8 cellular contexts compared by ENCODE assay signal in the genomic region with DNA sequence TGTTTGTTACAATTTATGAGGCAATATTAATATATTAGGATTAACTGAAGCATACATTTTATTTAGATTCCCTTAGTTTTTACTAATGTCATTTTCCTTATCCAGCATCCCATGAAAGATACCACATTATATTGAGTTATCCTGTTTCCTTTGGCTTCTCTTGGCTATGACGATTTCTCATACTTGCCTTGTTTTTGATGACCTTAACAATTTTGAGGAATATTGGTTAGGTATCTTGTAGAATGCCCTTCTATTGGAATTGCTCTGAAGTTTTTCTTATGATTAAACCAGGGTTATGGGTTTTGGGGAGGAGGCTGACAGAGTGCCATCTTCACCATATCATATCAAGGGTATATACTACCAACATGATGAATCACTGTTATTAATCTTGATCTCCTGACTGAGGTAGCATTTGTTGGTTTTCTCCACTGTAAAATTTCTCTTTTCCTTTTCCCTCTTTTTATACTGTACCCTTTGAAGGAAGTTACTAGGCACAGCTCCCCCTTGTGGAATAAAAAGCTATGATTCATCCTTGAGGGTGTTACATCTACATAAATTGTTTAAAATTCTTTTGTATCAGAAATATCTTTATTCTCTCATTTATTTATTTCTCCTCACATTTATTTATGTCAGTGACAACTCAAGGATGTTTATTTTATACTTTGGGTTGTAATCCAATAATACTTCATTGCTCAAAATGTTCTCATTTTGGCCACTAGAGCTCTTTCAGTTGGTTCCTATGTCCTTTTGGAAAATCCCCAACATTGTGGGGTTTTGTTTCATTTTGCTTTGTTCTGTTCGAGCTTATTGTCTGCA.
DNase-seq lines count a peak whose midpoint lies in the region; ATAC-seq and TF ChIP-seq lines count a peak whose summit lies in the region.

No MANE protein-coding gene starts in this region.

- DNase-seq in DND-41 (no peak), RWPE1 (ENCODE audit: low spot score) (no peak), glomerular visceral epithelial cell (ENCODE audit: extremely low spot score) (peak; percentile 13), putamen (ENCODE audit: low spot score) (no peak), GF-D8 (lab: John Stamatoyannopoulos, UW) (no peak), NCI-H510A (lab: John Stamatoyannopoulos, UW) (no peak), suprapubic skin (ENCODE audit: low spot score in 2 of 2) (no peak)

- 62% methylated on average over 2 of the region's 2 CpGs for WGBS in suprapubic skin

- H3K4me3 ChIP-seq in DND-41 (ENCODE audit: low read depth in 1 of 2, low read length in 2 of 2), result no peak overlapping the region
- H3K4me3 ChIP-seq in suprapubic skin, result no peak overlapping the region

- no peaks in the 10 kb centered on the region for H3K9me3 ChIP-seq in DND-41 (ENCODE audit: insufficient read depth, low read length, severe bottlenecking)
- no peaks in the 10 kb centered on the region for H3K9me3 ChIP-seq in suprapubic skin

- POLR2A ChIA-PET in RWPE1 (lab: Yijun Ruan, JAX; ENCODE audit: low non-redundant PET), result no interaction called here

- TF ChIP-seq EP300 in suprapubic skin (IDR thresholded peaks at IDR 0.05), result no peak

- H4K20me1 ChIP-seq in DND-41 (ENCODE audit: insufficient read depth, low read length), result no peaks in the 10 kb centered on the region

- H3K4me2 ChIP-seq in DND-41 (ENCODE audit: insufficient read depth, low read length), result no peak overlapping the region

- CTCF ChIA-PET in RWPE1 (lab: Yijun Ruan, JAX), result interaction anchor here (0.6 to 1.4 kb wide), 4 partner anchors 9 to 1755 kb away, joined by 3 to 7 read pairs (median 4); no protein-coding TSS in a partner anchor

- H3K27me3 ChIP-seq in DND-41 (ENCODE audit: insufficient read depth, low read length, poor library complexity), result no peaks in the 10 kb centered on the region
- no peaks in the 10 kb centered on the region for H3K27me3 ChIP-seq in suprapubic skin

- H3K36me3 ChIP-seq in DND-41 (ENCODE audit: insufficient read depth, low read length) (no peaks in the 10 kb centered on the region), suprapubic skin (no peaks in the 10 kb centered on the region)

- no peak for TF ChIP-seq POLR2A in suprapubic skin (IDR thresholded peaks at IDR 0.05)

- ATAC-seq in DND-41 (ENCODE audit: insufficient read depth, low read depth), result peak; percentile 58; the same call in 2 of the 3 replicates
- peak; percentile 79 for ATAC-seq in GM21723 (IDR thresholded peaks at IDR 0.05; ENCODE audit: unreplicated experiment)

- H3K4me1 ChIP-seq in DND-41 (ENCODE audit: insufficient read depth, low read length) (no peaks in the 10 kb centered on the region), suprapubic skin (no peaks in the 10 kb centered on the region)

- H2AFZ ChIP-seq in DND-41 (ENCODE audit: low read depth, low read length), result no peak overlapping the region

- H3K79me2 ChIP-seq in DND-41 (ENCODE audit: insufficient read depth, low read length), result no peaks in the 10 kb centered on the region

- peak; percentile 63 for TF ChIP-seq CTCF in DND-41 (IDR thresholded peaks at IDR 0.05; ENCODE audit: borderline replicate concordance, extremely low read depth, low read length, poor library complexity, severe bottlenecking)
- peak; percentile 42 for TF ChIP-seq CTCF in RWPE1 (conservative IDR thresholded peaks at IDR 0.05; ENCODE audit: low read depth)
- peak in 1 of 2 donors; percentile 30 for TF ChIP-seq CTCF in suprapubic skin (IDR thresholded peaks at IDR 0.05)

- no peak overlapping the region for H3K9ac ChIP-seq in DND-41 (ENCODE audit: low read depth, low read length)

- no peak overlapping the region for H3K27ac ChIP-seq in DND-41 (ENCODE audit: low read length)
- no peak overlapping the region for H3K27ac ChIP-seq in RWPE1
- H3K27ac ChIP-seq in suprapubic skin, result no peak overlapping the region
